Comparison of ENCODE assay signal across 17 cellular contexts in genomic region chr9:128297221-128297773, GRCh38.
"Had no signal": no experiment of that assay in that cellular context is flagged by ENCODE, and none has a peak within 500 bp of the region (broad histone marks: within the 10 kb centered on the region; RNA-seq: fewer than 3 reads in every experiment).

No MANE protein-coding gene starts in this region.

- DNase-seq: activated CD4-positive, CD25-positive, alpha-beta regulatory T cell treated with anti-CD3 and anti-CD28 coated beads, Interleukin-2, amount 50 U/mL, for 72 hours; activated effector memory CD4-positive, alpha-beta T cell treated with Interleukin-2 at 50 U/mL for 16 hours; activated naive CD8-positive, alpha-beta T cell treated with anti-CD3 and anti-CD28 coated beads for 36 hours; amygdala; body of pancreas; effector memory CD4-positive, alpha-beta T cell; foreskin keratinocyte; immature natural killer cell; lower lobe of right lung; naive B cell; stimulated activated CD4-positive, alpha-beta T cell treated with anti-CD3 and anti-CD28 coated beads, Interleukin-2, amount 100 ng/mL, for 48 hours; stimulated activated naive B cell treated with anti-CD40 and anti-IgM and Interleukin-4, amounts not matched to agents 10 μg/mL and 1 μg/mL and 100 μg/mL, for 72 hours; tibial artery had no signal

- H3K4me3 Mint-ChIP-seq: activated naive CD8-positive, alpha-beta T cell treated with anti-CD3 and anti-CD28 coated beads for 36 hours; central memory CD8-positive, alpha-beta T cell; immature natural killer cell; mesothelial cell of epicardium; naive B cell; stimulated activated naive B cell treated with anti-CD40 and anti-IgM and Interleukin-4, amounts not matched to agents 10 μg/mL and 1 μg/mL and 100 μg/mL, for 72 hours had no signal

- H3K4me1 ChIP-seq: foreskin keratinocyte, parathyroid adenoma, tibial artery, vagina had no signal

- H3K9ac ChIP-seq: parathyroid adenoma had no signal

- H3K36me3 Mint-ChIP-seq: activated naive CD8-positive, alpha-beta T cell treated with anti-CD3 and anti-CD28 coated beads for 36 hours; naive B cell had no signal

- H3K9me3 ChIP-seq: body of pancreas, lower lobe of right lung, tibial artery, vagina had no signal

- H3K4me1 Mint-ChIP-seq: central memory CD8-positive, alpha-beta T cell; naive B cell had no signal

- H3K27ac Mint-ChIP-seq: activated naive CD8-positive, alpha-beta T cell treated with anti-CD3 and anti-CD28 coated beads for 36 hours; immature natural killer cell; mesothelial cell of epicardium; stimulated activated naive B cell treated with anti-CD40 and anti-IgM and Interleukin-4, amounts not matched to agents 10 μg/mL and 1 μg/mL and 100 μg/mL, for 72 hours had no signal

- H3K27ac ChIP-seq: body of pancreas, foreskin keratinocyte, lower lobe of right lung, parathyroid adenoma, tibial artery, vagina had no signal

- H3K9me3 Mint-ChIP-seq: activated naive CD8-positive, alpha-beta T cell treated with anti-CD3 and anti-CD28 coated beads for 36 hours; central memory CD8-positive, alpha-beta T cell; immature natural killer cell; mesothelial cell of epicardium; naive B cell; stimulated activated naive B cell treated with anti-CD40 and anti-IgM and Interleukin-4, amounts not matched to agents 10 μg/mL and 1 μg/mL and 100 μg/mL, for 72 hours had no signal

- H3K4me3 ChIP-seq: body of pancreas, lower lobe of right lung, tibial artery, vagina had no signal

- H3K27me3 ChIP-seq: body of pancreas, foreskin keratinocyte, tibial artery, vagina had no signal

- ATAC-seq: body of pancreas; foreskin keratinocyte; lower lobe of right lung; stimulated activated naive B cell treated with anti-CD40 and anti-IgM and Interleukin-4, amounts not matched to agents 10 μg/mL and 1 μg/mL and 100 μg/mL, for 72 hours had no signal

- H3K27me3 Mint-ChIP-seq: activated naive CD8-positive, alpha-beta T cell treated with anti-CD3 and anti-CD28 coated beads for 36 hours; central memory CD8-positive, alpha-beta T cell; naive B cell; stimulated activated naive B cell treated with anti-CD40 and anti-IgM and Interleukin-4, amounts not matched to agents 10 μg/mL and 1 μg/mL and 100 μg/mL, for 72 hours had no signal

- H3K36me3 ChIP-seq: lower lobe of right lung, tibial artery, vagina had no signal
